10 cellular contexts compared by ENCODE assay signal in genomic region chr2:161245671-161246070, GRCh38.
DNase-seq lines count a peak whose midpoint lies in the region; ATAC-seq and TF ChIP-seq lines count a peak whose summit lies in the region.
"Had no signal": no experiment of that assay in that cellular context is flagged by ENCODE, and none has a peak within 500 bp of the region (broad histone marks: within the 10 kb centered on the region; RNA-seq: fewer than 3 reads in every experiment).

No MANE protein-coding gene starts in this region.

- peak overlapping the region; percentile 96 for H3K4me3 Mint-ChIP-seq in T-helper 1 cell treated with Interleukin-12 subunit alpha and Interleukin-12 subunit beta and Interleukin-4 antibody, amounts not matched to agents 30 μg/mL and 1 μg/mL, for 36 hours
- peak overlapping the region; percentile 29 to 89 for H3K4me3 Mint-ChIP-seq in effector memory CD8-positive, alpha-beta T cell
- H3K4me3 Mint-ChIP-seq in progenitor cell of endocrine pancreas (ENCODE audit: low read depth): peak overlapping the region; percentile 84

- no peaks in the 10 kb centered on the region for H3K27me3 ChIP-seq in Peyer's patch

- no peaks in the 10 kb centered on the region for H3K9me3 Mint-ChIP-seq in T-helper 1 cell treated with Interleukin-12 subunit alpha and Interleukin-12 subunit beta and Interleukin-4 antibody, amounts not matched to agents 30 μg/mL and 1 μg/mL, for 36 hours
- H3K9me3 Mint-ChIP-seq in effector memory CD8-positive, alpha-beta T cell: no peaks in the 10 kb centered on the region
- H3K9me3 Mint-ChIP-seq in progenitor cell of endocrine pancreas (ENCODE audit: low read depth): no peaks in the 10 kb centered on the region

- ATAC-seq in effector memory CD8-positive, alpha-beta T cell (replicated peaks): no peak
- no peak for ATAC-seq in HG02588 (IDR thresholded peaks at IDR 0.05; ENCODE audit: unreplicated experiment)

- TF ChIP-seq POLR2A in Peyer's patch (IDR thresholded peaks at IDR 0.05): no peak

- H3K27me3 Mint-ChIP-seq in T-helper 1 cell treated with Interleukin-12 subunit alpha and Interleukin-12 subunit beta and Interleukin-4 antibody, amounts not matched to agents 30 μg/mL and 1 μg/mL, for 36 hours (ENCODE audit: low read depth): no peaks in the 10 kb centered on the region
- peaks cover 0 to 31% of the 10 kb centered on the region in 2 donors for H3K27me3 Mint-ChIP-seq in effector memory CD8-positive, alpha-beta T cell
- H3K27me3 Mint-ChIP-seq in progenitor cell of endocrine pancreas: peaks cover 35% of the 10 kb centered on the region

- no peak for TF ChIP-seq CTCF in Peyer's patch (IDR thresholded peaks at IDR 0.05)
- TF ChIP-seq CTCF in progenitor cell of endocrine pancreas (IDR thresholded peaks at IDR 0.05; ENCODE audit: unreplicated experiment): no peak

- no peak for DNase-seq in T-helper 1 cell
- no peak for DNase-seq in Peyer's patch
- no peak for DNase-seq in effector memory CD8-positive, alpha-beta T cell
- DNase-seq in progenitor cell of endocrine pancreas (ENCODE audit: low spot score, unreplicated experiment): no peak
- no peak for DNase-seq in dedifferentiated amniotic fluid mesenchymal stem cell (ENCODE audit: extremely low spot score)
- no peak for DNase-seq in NCI-H2107 treated with DMSO at 0.1 percent for 48 hours (lab: John Stamatoyannopoulos, UW; ENCODE audit: unreplicated experiment)
- DNase-seq: 8988T, activated gamma-delta T cell had no signal

- no peak overlapping the region for H3K27ac ChIP-seq in Peyer's patch

- H3K36me3 ChIP-seq in Peyer's patch: no peaks in the 10 kb centered on the region

- H3K27ac Mint-ChIP-seq in T-helper 1 cell treated with Interleukin-12 subunit alpha and Interleukin-12 subunit beta and Interleukin-4 antibody, amounts not matched to agents 30 μg/mL and 1 μg/mL, for 36 hours: peak overlapping the region; percentile 69
- H3K27ac Mint-ChIP-seq in effector memory CD8-positive, alpha-beta T cell: peak overlapping the region in 1 of 2 donors; percentile 93
- H3K27ac Mint-ChIP-seq in progenitor cell of endocrine pancreas: no peak overlapping the region

- H3K4me1 ChIP-seq in Peyer's patch: peaks cover 0 to 12% (median 0%) of the 10 kb centered on the region in 4 donors

- H3K9me3 ChIP-seq in Peyer's patch: no peaks in the 10 kb centered on the region

- H3K36me3 Mint-ChIP-seq in T-helper 1 cell treated with Interleukin-12 subunit alpha and Interleukin-12 subunit beta and Interleukin-4 antibody, amounts not matched to agents 30 μg/mL and 1 μg/mL, for 36 hours (ENCODE audit: low read depth): peaks cover 9% of the 10 kb centered on the region
- peaks cover 5% of the 10 kb centered on the region for H3K36me3 Mint-ChIP-seq in effector memory CD8-positive, alpha-beta T cell (ENCODE audit: insufficient read depth)
- no peaks in the 10 kb centered on the region for H3K36me3 Mint-ChIP-seq in progenitor cell of endocrine pancreas (ENCODE audit: insufficient read depth)

- H3K4me3 ChIP-seq in Peyer's patch: peak overlapping the region in 3 of 4 donors; percentile 48 to 60 (median 55)

- peaks cover 36% of the 10 kb centered on the region for H3K4me1 Mint-ChIP-seq in T-helper 1 cell treated with Interleukin-12 subunit alpha and Interleukin-12 subunit beta and Interleukin-4 antibody, amounts not matched to agents 30 μg/mL and 1 μg/mL, for 36 hours (ENCODE audit: low read depth)
- H3K4me1 Mint-ChIP-seq in effector memory CD8-positive, alpha-beta T cell (ENCODE audit: low read depth in 2 of 2): peaks cover 5 to 39% of the 10 kb centered on the region in 2 donors
- H3K4me1 Mint-ChIP-seq in progenitor cell of endocrine pancreas (ENCODE audit: low read depth): peaks cover 9% of the 10 kb centered on the region
